In the genomic region with DNA sequence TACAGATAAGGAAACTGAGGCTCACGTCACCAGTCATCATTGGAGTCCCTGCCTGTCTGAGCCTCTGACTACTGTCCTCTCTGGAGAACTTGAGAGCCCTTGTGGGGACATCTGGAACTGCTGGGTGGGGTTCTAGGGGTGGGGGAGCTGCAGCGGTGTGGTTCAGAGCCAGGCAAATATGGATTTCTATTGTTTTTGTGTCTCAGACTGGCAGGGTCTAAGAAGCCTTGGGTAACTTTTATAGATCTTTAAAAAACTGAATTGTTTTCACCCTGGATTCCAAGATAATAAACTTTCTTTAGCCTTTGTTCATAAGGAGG, we compare ENCODE assay signal across 8 cellular contexts.
A peak's percentile ranks its signal among the peaks of the same experiment; 100 is the strongest.
DNase-seq lines count a peak whose midpoint lies in the region; ATAC-seq and TF ChIP-seq lines count a peak whose summit lies in the region.

No MANE protein-coding gene starts in this region.

- peaks cover 44% of the 10 kb centered on the region for H3K4me1 ChIP-seq in MM.1S (ENCODE audit: low read length)

- H3K4me3 ChIP-seq in MM.1S (ENCODE audit: low read length) (peak overlapping the region; percentile 54), astrocyte of the cerebellum (ENCODE audit: low read depth, low read length) (no peak overlapping the region)

- H3K4me1 Mint-ChIP-seq in memory B cell, result peaks cover 64% of the 10 kb centered on the region

- TF ChIP-seq CTCF in MM.1S (IDR thresholded peaks at IDR 0.05; ENCODE audit: low read length), result peak; percentile 51
- peak; percentile 45 for TF ChIP-seq CTCF in astrocyte of the cerebellum (IDR thresholded peaks at IDR 0.05; ENCODE audit: low read depth, low read length, missing control alignments)

- H4K20me1 ChIP-seq in MM.1S (ENCODE audit: insufficient read depth, low read length), result no peaks in the 10 kb centered on the region

- in situ Hi-C loops in astrocyte of the cerebellum (cut with HindIII; ENCODE audit: low sequenced_read_pairs), result no loop called here

- no peak overlapping the region; the same call in 1 of the 2 replicates for H2AFZ ChIP-seq in MM.1S (ENCODE audit: low read length)

- H3K9me3 Mint-ChIP-seq in memory B cell, result no peaks in the 10 kb centered on the region

- peak overlapping the region; percentile 80 for H3K4me3 Mint-ChIP-seq in memory B cell

- peak overlapping the region; percentile 97 for H3K27ac Mint-ChIP-seq in memory B cell

- H3K36me3 ChIP-seq in MM.1S (replicated peaks; ENCODE audit: insufficient read depth, low read length), result no peaks in the 10 kb centered on the region

- DNase-seq in NCI-H345 (lab: John Stamatoyannopoulos, UW) (peak; percentile 7), NCI-H345 treated with DMSO at 0.1 percent for 48 hours (lab: John Stamatoyannopoulos, UW; ENCODE audit: unreplicated experiment) (no peak), MM.1S (peak; percentile 67), astrocyte of the cerebellum (ENCODE audit: low read depth) (no peak), memory B cell (ENCODE audit: low spot score in 2 of 2) (no peak), anterior cingulate cortex (lab: John Stamatoyannopoulos, UW) (no peak)

- H3K4me2 ChIP-seq in MM.1S (ENCODE audit: low read depth, low read length), result peak overlapping the region; percentile 99

- H3K27me3 Mint-ChIP-seq in memory B cell, result no peaks in the 10 kb centered on the region

- H3F3A ChIP-seq in MM.1S (ENCODE audit: insufficient read depth, low read length), result peaks cover 29% of the 10 kb centered on the region

- no peaks in the 10 kb centered on the region for H3K79me2 ChIP-seq in MM.1S (ENCODE audit: low read length)

- peak overlapping the region; percentile 89 for H3K27ac ChIP-seq in MM.1S (ENCODE audit: low read length)

- H3K27me3 ChIP-seq in MM.1S (replicated peaks; ENCODE audit: insufficient read depth, low read length), result no peaks in the 10 kb centered on the region

- H3K9me2 ChIP-seq in MM.1S (replicated peaks; ENCODE audit: insufficient read depth, low read length), result no peaks in the 10 kb centered on the region

- ATAC-seq in memory B cell (ENCODE audit: low read depth), result peak; percentile 21
- ATAC-seq in GM21526 (IDR thresholded peaks at IDR 0.05; ENCODE audit: low FRiP score, unreplicated experiment), result no peak
- ATAC-seq in HG02973 (IDR thresholded peaks at IDR 0.05; ENCODE audit: unreplicated experiment), result no peak

- peak overlapping the region; percentile 63; the same call in 1 of the 2 replicates for H3K9ac ChIP-seq in MM.1S (ENCODE audit: low read length)

- no peaks in the 10 kb centered on the region for H3K9me3 ChIP-seq in MM.1S (replicated peaks; ENCODE audit: insufficient read depth, low read length)

- no peaks in the 10 kb centered on the region for H3K36me3 Mint-ChIP-seq in memory B cell

Comparison
In these comparisons a context has a peak if more than half of its experiments do, and no peak if none do; other contexts are left out.
1. DNase-seq: peak in NCI-H345 (single experiment) and MM.1S (single experiment); none in NCI-H345 treated with DMSO at 0.1 percent for 48 hours (single experiment), astrocyte of the cerebellum (single experiment), memory B cell (0 of 2) and anterior cingulate cortex (0 of 58).